In the genomic region with DNA sequence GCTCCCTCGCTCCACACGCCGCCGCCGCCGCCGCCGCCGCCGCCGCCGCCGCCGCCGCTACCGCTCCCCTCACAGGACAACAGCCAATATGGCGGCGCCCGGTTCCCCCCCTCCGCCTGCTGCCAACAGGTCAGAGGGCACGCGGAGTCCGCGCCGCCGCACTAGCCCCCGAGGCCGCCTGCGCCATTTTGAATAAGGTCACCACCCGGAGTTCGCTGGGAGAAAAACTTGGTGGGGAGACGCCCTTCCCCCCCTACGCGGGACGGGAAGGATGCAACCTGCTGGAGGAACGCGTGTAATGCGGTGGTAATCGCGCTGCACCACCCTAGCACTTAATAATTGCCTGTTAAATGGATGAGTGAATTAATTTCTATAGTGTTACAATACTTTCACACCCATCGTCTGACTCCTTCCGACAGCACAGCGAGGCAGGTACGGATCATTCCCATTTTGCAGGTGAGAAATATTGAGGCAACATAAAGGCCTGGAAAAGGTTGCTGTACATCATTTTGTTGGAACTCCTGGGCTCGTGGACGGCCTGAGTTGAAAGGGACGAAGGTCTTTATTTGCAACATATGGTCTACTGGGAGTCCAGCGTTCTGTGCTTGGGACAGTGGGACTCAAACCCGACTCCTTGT, we compare ENCODE assay signal across 8 cellular contexts. TPM values are rescaled to one million over a fixed set of nuclear protein-coding genes. Genes with fewer than 3 reads are reported as not detected.
A peak's percentile ranks its signal among the peaks of the same experiment; 100 is the strongest.
DNase-seq lines count a peak whose midpoint lies in the region; ATAC-seq, FAIRE-seq and TF ChIP-seq lines count a peak whose summit lies in the region.

Gene FAM193B (minus strand): TSS at position 90 of the 638 bp plus-strand sequence. CDS start 105 bp downstream, outside the sequence.

- ATAC-seq in HG02763 (IDR thresholded peaks at IDR 0.05; ENCODE audit: unreplicated experiment) (peak; percentile 88), left cardiac atrium (peak; percentile 95 to 97), upper lobe of right lung (peak; percentile 98)

- TF ChIP-seq POLR2A in GM12891 (IDR thresholded peaks at IDR 0.05; ENCODE audit: low read depth, low read length), result no peak

- H3K36me3 Mint-ChIP-seq in progenitor cell of endocrine pancreas (ENCODE audit: insufficient read depth), result peaks cover 2% of the 10 kb centered on the region

- H3K9me3 Mint-ChIP-seq in progenitor cell of endocrine pancreas (ENCODE audit: low read depth), result no peaks in the 10 kb centered on the region

- intact Hi-C loops in T-helper 1 cell treated with Interleukin-12 subunit alpha and Interleukin-12 subunit beta and Interleukin-4 antibody, amounts not matched to agents 30 ng/mL and 1 ng/mL, for 36 hours (cut with micrococcal nuclease), result loop anchor here (1.0 to 5.0 kb wide), 7 partner anchors 37 to 598 kb away; partner anchors contain the start of genes B4GALT7, NHP2, PDLIM7 and PRELID1
- intact Hi-C loops in left cardiac atrium (cut with DNase I), result loop anchor here in 1 of 2 donors (5.0 kb wide), 1 partner anchor 38 kb away; the partner anchor contains the start of gene TMED9
- intact Hi-C loops in upper lobe of right lung (cut with DNase I), result no loop called here

- TF ChIP-seq CTCF in progenitor cell of endocrine pancreas (IDR thresholded peaks at IDR 0.05; ENCODE audit: unreplicated experiment) (peak; percentile 45), upper lobe of right lung (IDR thresholded peaks at IDR 0.05) (peak; percentile 38)

- H3K4me3 Mint-ChIP-seq in progenitor cell of endocrine pancreas (ENCODE audit: low read depth), result peak within 1 kb of the TSS; percentile 85

- peak within 1 kb of the TSS; percentile 95 for H3K4me3 ChIP-seq in upper lobe of right lung

- peaks cover 12% of the 10 kb centered on the region for H3K4me1 ChIP-seq in upper lobe of right lung

- peak; percentile 97 for DNase-seq in GM12891 (ENCODE audit: insufficient read length, low spot score)
- peak; percentile 88 for DNase-seq in NCI-H146 (lab: John Stamatoyannopoulos, UW)
- DNase-seq in amniotic epithelial cell (ENCODE audit: low read depth), result peak; percentile 84
- DNase-seq in left cardiac atrium, result peak; percentile 94
- peak; percentile 93 for DNase-seq in progenitor cell of endocrine pancreas (ENCODE audit: low spot score, unreplicated experiment)
- DNase-seq in upper lobe of right lung, result peak; percentile 97

- peak within 1 kb of the TSS; percentile 86 for H3K27ac Mint-ChIP-seq in progenitor cell of endocrine pancreas

- FAIRE-seq in GM12891 (lab: Jason Lieb, UNC), result peak; percentile 87

- H3K9me3 ChIP-seq in upper lobe of right lung, result no peaks in the 10 kb centered on the region

- H3K27me3 Mint-ChIP-seq in progenitor cell of endocrine pancreas, result no peaks in the 10 kb centered on the region

- H3K27ac ChIP-seq in upper lobe of right lung, result peak within 1 kb of the TSS; percentile 73

- peaks cover 34% of the 10 kb centered on the region for H3K4me1 Mint-ChIP-seq in progenitor cell of endocrine pancreas (ENCODE audit: low read depth)

- no peaks in the 10 kb centered on the region for H3K27me3 ChIP-seq in upper lobe of right lung

- peaks cover 21% of the 10 kb centered on the region for H3K36me3 ChIP-seq in upper lobe of right lung

TF ChIP-seq in GM12891, 5 proteins besides CTCF, POLR2A, EP300 and RAD21:
- no peak for TF ChIP-seq POLR2AphosphoS5 (IDR thresholded peaks at IDR 0.05; ENCODE audit: low read depth, low read length)
- no peak for TF ChIP-seq PAX5 (IDR thresholded peaks at IDR 0.05; ENCODE audit: insufficient read depth, low read length, severe bottlenecking)
- no peak for TF ChIP-seq SPI1 (IDR thresholded peaks at IDR 0.05; ENCODE audit: low read depth, low read length)
- no peak; the same call in 1 of the 2 replicates for TF ChIP-seq POU2F2 (IDR thresholded peaks at IDR 0.05; ENCODE audit: low read depth, low read length)
- peak; percentile 61; the same call in 1 of the 2 replicates for TF ChIP-seq TAF1 (IDR thresholded peaks at IDR 0.05; ENCODE audit: low read depth, low read length)
TF ChIP-seq in GM12891: peak in this region for 1.

RNA-seq across cellular contexts. Expression of gene FAM193B, which starts in this region (rescaled TPM):
- polyA plus RNA-seq in GM12891 (2012; ENCODE audit: low read depth, missing spikeins), result 28.6 TPM
- total RNA-seq in T-helper 1 cell treated with Interleukin-12 subunit alpha and Interleukin-12 subunit beta and Interleukin-4 antibody, amounts not matched to agents 30 ng/mL and 1 ng/mL, for 36 hours, result 87.8 and 93.8 TPM in 2 replicates
- 10 to 100 TPM; 26.1 to 30.1 TPM for total RNA-seq in left cardiac atrium
- total RNA-seq in progenitor cell of endocrine pancreas, result 163 and 165 TPM in 2 replicates
- total RNA-seq in upper lobe of right lung, result 76.3 TPM

Comparison
In these comparisons a context has a peak if more than half of its experiments do, and no peak if none do; other contexts are left out.
1. Peak in every context shown above with its lines: DNase-seq, ATAC-seq, H3K4me3 ChIP-seq and H3K27ac ChIP-seq.